2 cellular contexts compared by ENCODE assay signal in genomic region chrX:29665532-29665931, GRCh38.
TF ChIP-seq lines count a peak whose summit lies in the region.

No MANE protein-coding gene starts in this region.

TF ChIP-seq in IMR-90, 13 proteins besides CTCF, POLR2A, EP300 and RAD21:
- no peak for TF ChIP-seq FOS (IDR thresholded peaks at IDR 0.05; ENCODE audit: low read depth, low read length)
- no peak for TF ChIP-seq RCOR1 (IDR thresholded peaks at IDR 0.05; ENCODE audit: insufficient replicate concordance, low read length)
- no peak for TF ChIP-seq ELK1 (IDR thresholded peaks at IDR 0.05; ENCODE audit: borderline replicate concordance, low read depth, low read length)
- TF ChIP-seq CEBPB (IDR thresholded peaks at IDR 0.05; ENCODE audit: low read depth, low read length) = no peak
- no peak for TF ChIP-seq MXI1 (IDR thresholded peaks at IDR 0.05; ENCODE audit: borderline replicate concordance, low read depth, low read length)
- TF ChIP-seq SMC3 (IDR thresholded peaks at IDR 0.05; ENCODE audit: low read depth, low read length) = no peak
- TF ChIP-seq MAZ (IDR thresholded peaks at IDR 0.05; ENCODE audit: borderline replicate concordance, low read depth, low read length) = no peak
- TF ChIP-seq MAFK (IDR thresholded peaks at IDR 0.05; ENCODE audit: low read depth, low read length) = no peak
- TF ChIP-seq BHLHE40 (IDR thresholded peaks at IDR 0.05; ENCODE audit: low read depth, low read length) = no peak
- no peak for TF ChIP-seq CHD1 (IDR thresholded peaks at IDR 0.05; ENCODE audit: low read depth, low read length)
- no peak for TF ChIP-seq NFE2L2 (IDR thresholded peaks at IDR 0.05; ENCODE audit: low read depth, low read length)
- TF ChIP-seq RFX5 (IDR thresholded peaks at IDR 0.05; ENCODE audit: low read depth, low read length) = no peak
- TF ChIP-seq, protein P1, sequence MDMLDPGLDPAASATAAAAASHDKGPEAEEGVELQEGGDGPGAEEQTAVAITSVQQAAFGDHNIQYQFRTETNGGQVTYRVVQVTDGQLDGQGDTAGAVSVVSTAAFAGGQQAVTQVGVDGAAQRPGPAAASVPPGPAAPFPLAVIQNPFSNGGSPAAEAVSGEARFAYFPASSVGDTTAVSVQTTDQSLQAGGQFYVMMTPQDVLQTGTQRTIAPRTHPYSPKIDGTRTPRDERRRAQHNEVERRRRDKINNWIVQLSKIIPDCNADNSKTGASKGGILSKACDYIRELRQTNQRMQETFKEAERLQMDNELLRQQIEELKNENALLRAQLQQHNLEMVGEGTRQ (IDR thresholded peaks at IDR 0.05; ENCODE audit: low read depth, low read length) = no peak

TF ChIP-seq in neural cell, 6 proteins besides CTCF, POLR2A, EP300 and RAD21:
- TF ChIP-seq EZH2 (IDR thresholded peaks at IDR 0.05; ENCODE audit: borderline replicate concordance, insufficient read depth, low read length, poor library complexity, severe bottlenecking) (no peak), TAF1 (IDR thresholded peaks at IDR 0.05; ENCODE audit: low read depth) (no peak), POLR2AphosphoS5 (IDR thresholded peaks at IDR 0.05) (peak; percentile 59)
